10 cellular contexts compared by ENCODE assay signal in the genomic region with DNA sequence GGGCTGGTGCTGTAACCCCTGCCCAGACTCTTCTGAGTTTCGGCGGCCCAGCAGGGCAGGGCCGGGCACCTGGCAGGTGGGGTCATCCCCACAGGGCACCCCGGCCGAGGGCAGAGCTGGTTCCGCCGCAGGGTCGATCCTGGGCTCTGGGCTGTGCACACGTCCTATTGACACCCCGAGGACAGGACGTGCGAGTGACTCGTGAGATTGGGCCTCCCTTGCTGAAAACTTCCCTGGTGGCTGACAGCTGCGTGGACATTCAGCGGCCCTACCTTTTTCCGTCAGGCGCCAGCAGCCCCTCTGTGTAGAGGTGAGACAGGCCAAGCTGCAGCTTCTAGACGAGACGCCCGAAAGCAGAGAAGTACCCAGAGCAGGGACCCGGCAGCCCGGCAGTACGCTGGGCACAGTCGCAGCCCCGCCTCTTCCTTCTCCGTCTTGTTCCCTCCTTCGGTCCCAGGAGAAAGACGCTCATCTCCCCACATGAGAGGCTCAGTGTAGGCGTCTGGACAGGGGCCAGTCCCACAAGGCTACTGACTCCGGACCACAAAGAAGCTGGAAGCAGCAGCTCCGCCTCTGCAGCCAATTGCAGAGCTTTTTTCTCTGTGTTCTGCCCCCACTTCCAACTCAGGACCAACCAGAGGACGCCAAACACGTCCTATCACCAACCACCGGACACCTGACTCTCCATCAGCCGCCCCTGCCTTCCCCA. TPM values are rescaled to one million over a fixed set of nuclear protein-coding genes. Genes with fewer than 3 reads are reported as not detected.
DNase-seq lines count a peak whose midpoint lies in the region; ATAC-seq and TF ChIP-seq lines count a peak whose summit lies in the region.
"Had no signal": no experiment of that assay in that cellular context is flagged by ENCODE, and none has a peak within 500 bp of the region (broad histone marks: within the 10 kb centered on the region; RNA-seq: fewer than 3 reads in every experiment).

Gene LRCOL1, minus strand, starts transcription at position 532 of the 709 bp plus-strand sequence. CDS start 4,331 bp downstream, outside the sequence.

- peaks cover 10% of the 10 kb centered on the region for H3K9me3 Mint-ChIP-seq in HFFc6

- peaks cover 32% of the 10 kb centered on the region for H3K27me3 ChIP-seq in hepatocyte

- H3K9me2 ChIP-seq in hepatocyte (replicated peaks; ENCODE audit: insufficient read depth) = no peaks in the 10 kb centered on the region

- no peak within 1 kb of the TSS for H2AFZ ChIP-seq in hepatocyte

- H3K9me3 ChIP-seq in hepatocyte (ENCODE audit: low read depth) = no peaks in the 10 kb centered on the region

- H3K27ac ChIP-seq in coronary artery (no peak within 1 kb of the TSS), hepatocyte (no peak within 1 kb of the TSS)

- H3K27ac Mint-ChIP-seq in HFFc6 = no peak within 1 kb of the TSS
- H3K27ac Mint-ChIP-seq: activated CD8-positive, alpha-beta T cell treated with anti-CD3 and anti-CD28 coated beads, Interleukin-2, amount 10 ng/mL, durations not matched to agents 7 days and 5 days had no signal

- H3K4me2 ChIP-seq in hepatocyte = no peak within 1 kb of the TSS

- no peaks in the 10 kb centered on the region for H3K36me3 Mint-ChIP-seq in HFFc6 (ENCODE audit: low read depth)

- peaks cover 32% of the 10 kb centered on the region for H3K27me3 Mint-ChIP-seq in HFFc6 (ENCODE audit: insufficient read depth)

- H3K4me3 ChIP-seq in coronary artery = peak within 1 kb of the TSS; percentile 42
- H3K4me3 ChIP-seq in hepatocyte = no peak within 1 kb of the TSS

- H3K79me2 ChIP-seq in hepatocyte = no peaks in the 10 kb centered on the region

- H3K36me3 ChIP-seq in hepatocyte (replicated peaks; ENCODE audit: insufficient read depth, low read depth) = no peaks in the 10 kb centered on the region

- TF ChIP-seq CTCF in HFFc6 (IDR thresholded peaks at IDR 0.05) (no peak), coronary artery (IDR thresholded peaks at IDR 0.05) (no peak), hepatocyte (IDR thresholded peaks at IDR 0.05; ENCODE audit: poor library complexity) (no peak)

- H4K20me1 ChIP-seq in hepatocyte (ENCODE audit: insufficient read depth, poor library complexity, severe bottlenecking) = no peaks in the 10 kb centered on the region

- H3K4me1 ChIP-seq in hepatocyte (ENCODE audit: insufficient read depth) = no peaks in the 10 kb centered on the region

- H3K4me3 Mint-ChIP-seq in HFFc6 = peak within 1 kb of the TSS; percentile 82
- H3K4me3 Mint-ChIP-seq: activated CD8-positive, alpha-beta T cell treated with anti-CD3 and anti-CD28 coated beads, Interleukin-2, amount 10 ng/mL, durations not matched to agents 7 days and 5 days had no signal

- peaks cover 13% of the 10 kb centered on the region for H3K4me1 Mint-ChIP-seq in HFFc6 (ENCODE audit: low read depth)

- 70% methylated on average over 34 of the region's 35 CpGs for WGBS in hepatocyte (ENCODE audit: low lambda C conversion rate, missing lambda C conversion rate)

- DNase-seq in AG08396 (ENCODE audit: low spot score) (peak; percentile 88), HFFc6 (peak; percentile 72), coronary artery (ENCODE audit: low spot score) (peak; percentile 47), mucosa of gallbladder (ENCODE audit: low spot score) (peak; percentile 40), hepatocyte (ENCODE audit: low spot score) (no peak), SHP77 (lab: John Stamatoyannopoulos, UW) (no peak)
- DNase-seq in stimulated activated CD4-positive, alpha-beta T cell treated with anti-CD3 and anti-CD28 coated beads, Interleukin-1b, Interleukin-23, amount 100 ng/mL, for 48 hours = no peak
- DNase-seq: activated CD8-positive, alpha-beta T cell treated with anti-CD3 and anti-CD28 coated beads, Interleukin-2, amount 10 ng/mL, durations not matched to agents 7 days and 5 days; NCI-H187 treated with DMSO at 0.1 percent for 48 hours had no signal

- ATAC-seq in GM21515 (IDR thresholded peaks at IDR 0.05; ENCODE audit: unreplicated experiment) = no peak
- ATAC-seq: activated CD8-positive, alpha-beta T cell treated with anti-CD3 and anti-CD28 coated beads, Interleukin-2, amount 10 ng/mL, durations not matched to agents 7 days and 5 days had no signal

RNA-seq across cellular contexts. Expression of gene LRCOL1, which starts in this region (rescaled TPM):
- under 1 TPM; 0.23 to 1.00 (median 0.52) TPM for total RNA-seq in HFFc6 (2021; fragmentation: NEBNext Ultra II Directional; extraction: Animal tissue kit (Norgen Biotek cat#: 25700))
- total RNA-seq in mucosa of gallbladder = not detected
- total RNA-seq in hepatocyte = not detected in 2 replicates
- polyA plus RNA-seq in hepatocyte = 0.28 TPM in 1 of 2 replicates, not detected in the other
- total RNA-seq: activated CD8-positive, alpha-beta T cell treated with anti-CD3 and anti-CD28 coated beads, Interleukin-2, amount 10 ng/mL, durations not matched to agents 7 days and 5 days had no signal

Comparison
In these comparisons a context has a peak if more than half of its experiments do, and no peak if none do; other contexts are left out.
1. Peak in DNase-seq in HFFc6; RNA of the gene not detected or under 1 TPM.
2. Peak in DNase-seq in mucosa of gallbladder; RNA of the gene not detected or under 1 TPM.
3. DNase-seq: peak in AG08396 (single experiment) and coronary artery (single experiment); none in hepatocyte (single experiment), stimulated activated CD4-positive, alpha-beta T cell treated with anti-CD3 and anti-CD28 coated beads, Interleukin-1b, Interleukin-23, amount 100 ng/mL, for 48 hours (single experiment) and SHP77 (0 of 2).